Comparison of ENCODE assay signal across 25 cellular contexts in the genomic region with DNA sequence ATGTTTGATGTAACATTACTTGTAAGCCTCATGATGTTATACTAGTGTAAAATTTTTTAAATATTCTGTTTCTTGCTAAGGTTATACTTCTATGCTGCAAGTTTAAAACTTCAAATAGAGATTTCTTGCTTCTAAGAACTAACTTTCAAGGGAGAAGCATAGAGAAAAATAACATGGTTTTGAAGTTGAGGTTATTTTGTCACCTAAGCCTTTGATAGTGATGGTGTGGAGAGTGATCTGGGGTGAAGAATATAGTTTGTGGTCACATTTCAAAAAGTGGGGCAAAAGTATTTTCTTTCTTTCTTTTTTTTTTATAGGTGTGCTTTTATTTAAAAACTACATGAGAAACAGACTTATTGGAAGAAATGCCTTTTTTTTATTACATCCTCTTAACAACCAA.
"Had no signal": no experiment of that assay in that cellular context is flagged by ENCODE, and none has a peak within 500 bp of the region (broad histone marks: within the 10 kb centered on the region; RNA-seq: fewer than 3 reads in every experiment).

No MANE protein-coding gene starts in this region.

- H3K9me3 ChIP-seq: esophagus squamous epithelium, prostate gland, suprapubic skin had no signal

- ATAC-seq: left lobe of liver; sciatic nerve; stimulated activated naive CD8-positive, alpha-beta T cell treated with anti-CD3 and anti-CD28 coated beads, Interleukin-15, amount 100 ng/mL, for 72 hours had no signal

- H3K4me3 ChIP-seq: coronary artery, esophagus squamous epithelium, lung, prostate gland, right atrium auricular region, smooth muscle cell, suprapubic skin had no signal

- DNase-seq: dermis blood vessel endothelial cell; effector memory CD4-positive, alpha-beta T cell; erythroblast; esophagus squamous epithelium; foreskin melanocyte; glutamatergic neuron; hypothalamus; nephron progenitor cell; nucleus accumbens; stimulated activated CD4-positive, alpha-beta T cell treated with anti-CD3 and anti-CD28 coated beads, Interleukin-12 subunit alpha, Interleukin-12 subunit beta, amount 100 ng/mL, for 4 hours; stimulated activated CD4-positive, alpha-beta T cell treated with anti-CD3 and anti-CD28 coated beads, Interleukin-1b, Interleukin-23, amount 100 ng/mL, for 48 hours; stimulated activated CD4-positive, alpha-beta T cell treated with anti-CD3 and anti-CD28 coated beads, Interleukin-4, amount 100 ng/mL, for 1 hour; stimulated activated CD8-positive, alpha-beta memory T cell treated with anti-CD3 and anti-CD28 coated beads, Interleukin-4, amount 100 ng/mL, for 48 hours; stimulated activated naive CD4-positive, alpha-beta T cell; stimulated activated naive CD8-positive, alpha-beta T cell treated with anti-CD3 and anti-CD28 coated beads, Interleukin-15, amount 100 ng/mL, for 72 hours; trophoblast cell had no signal

- H3K27me3 ChIP-seq: esophagus squamous epithelium, right atrium auricular region had no signal

- H3K4me1 Mint-ChIP-seq: memory B cell, nephron progenitor cell had no signal

- H3K36me3 ChIP-seq: esophagus squamous epithelium, prostate gland, right atrium auricular region, suprapubic skin had no signal

- H3K4me2 ChIP-seq: smooth muscle cell had no signal

- H3K9me3 Mint-ChIP-seq: nephron progenitor cell had no signal

- H3K36me3 Mint-ChIP-seq: memory B cell had no signal

- H3K4me3 Mint-ChIP-seq: memory B cell; nephron progenitor cell; stimulated activated naive CD8-positive, alpha-beta T cell treated with anti-CD3 and anti-CD28 coated beads, Interleukin-15, amount 100 ng/mL, for 72 hours had no signal

- H3K27me3 Mint-ChIP-seq: stimulated activated naive CD8-positive, alpha-beta T cell treated with anti-CD3 and anti-CD28 coated beads, Interleukin-15, amount 100 ng/mL, for 72 hours had no signal

- H3K27ac ChIP-seq: coronary artery, esophagus squamous epithelium, prostate gland, right atrium auricular region, suprapubic skin had no signal

- H3K4me1 ChIP-seq: esophagus squamous epithelium, prostate gland, right atrium auricular region, suprapubic skin had no signal

- H3K27ac Mint-ChIP-seq: memory B cell, nephron progenitor cell had no signal
